In the genomic region with DNA sequence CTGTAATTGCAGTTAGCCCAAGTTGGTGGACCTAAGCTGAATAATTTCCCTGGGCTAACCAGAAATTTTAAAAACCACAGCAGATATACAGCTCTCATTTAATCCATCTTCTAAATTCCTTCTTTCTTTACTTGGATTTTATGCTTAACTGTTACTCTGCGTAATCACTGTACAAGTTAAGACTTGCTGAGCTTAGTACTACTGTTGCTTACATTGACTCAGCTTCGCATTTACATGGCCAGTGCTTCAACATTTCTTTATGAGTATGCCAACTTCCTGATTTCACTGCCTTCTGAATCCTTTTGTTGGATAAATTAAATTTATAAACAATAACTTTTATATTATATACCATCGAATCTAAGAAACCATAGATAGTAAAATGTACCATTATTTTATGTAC, we compare ENCODE assay signal across 11 cellular contexts.
DNase-seq lines count a peak whose midpoint lies in the region; ATAC-seq, FAIRE-seq and TF ChIP-seq lines count a peak whose summit lies in the region.
"Had no signal": no experiment of that assay in that cellular context is flagged by ENCODE, and none has a peak within 500 bp of the region (broad histone marks: within the 10 kb centered on the region; RNA-seq: fewer than 3 reads in every experiment).

No MANE protein-coding gene starts in this region.

- H3K4me3 ChIP-seq in PC-3 (ENCODE audit: low read length) (no peak overlapping the region), bronchial epithelial cell (ENCODE audit: low read depth, low read length) (no peak overlapping the region), psoas muscle (no peak overlapping the region), suprapubic skin (no peak overlapping the region)

- H3K4me2 ChIP-seq in PC-3 (ENCODE audit: low read length) = no peak overlapping the region

- FAIRE-seq in bronchial epithelial cell (lab: Jason Lieb, UNC) = no peak

- CTCF ChIA-PET in PC-3 (lab: Charles Lee) = interaction anchor here (0.6 to 0.7 kb wide), 2 partner anchors 252 to 260 kb away, joined by 3 to 5 read pairs; no protein-coding TSS in a partner anchor

- ATAC-seq in PC-3 = peak; percentile 38; the same call in 1 of the 2 replicates
- ATAC-seq in psoas muscle = no peak

- H4K20me1 ChIP-seq in PC-3 (ENCODE audit: low read length) = no peaks in the 10 kb centered on the region

- POLR2A ChIA-PET in PC-3 (lab: Charles Lee; ENCODE audit: unreplicated experiment) = no interaction called here

- H3F3A ChIP-seq in PC-3 (ENCODE audit: low read length, unreplicated experiment) = no peaks in the 10 kb centered on the region

- intact Hi-C loops in PC-3 (cut with micrococcal nuclease) (loop anchor here (5.0 kb wide), 4 partner anchors 94 to 551 kb away; no protein-coding TSS in a partner anchor), psoas muscle (cut with DNase I) (loop anchor here in 1 of 2 donors (5.0 to 10.0 kb wide), 5 partner anchors 96 to 554 kb away; partner anchors contain the start of gene SLC38A2)

- no peak overlapping the region for H3K9ac ChIP-seq in PC-3 (ENCODE audit: low read length)

- no peak overlapping the region for H2AFZ ChIP-seq in PC-3 (ENCODE audit: low read length)

- TF ChIP-seq CTCF in PC-3 (conservative IDR thresholded peaks at IDR 0.05; ENCODE audit: low read depth, low read length) (no peak), bronchial epithelial cell (IDR thresholded peaks at IDR 0.05; ENCODE audit: insufficient read depth, low read length, severe bottlenecking) (no peak), psoas muscle (IDR thresholded peaks at IDR 0.05) (no peak), suprapubic skin (IDR thresholded peaks at IDR 0.05) (no peak)

- H3K79me2 ChIP-seq in PC-3 (ENCODE audit: low read length) = no peaks in the 10 kb centered on the region

- H3K27me3 ChIP-seq in PC-3 (ENCODE audit: low read length) (no peaks in the 10 kb centered on the region), bronchial epithelial cell (ENCODE audit: control insufficient read depth, insufficient read depth, low read length) (no peaks in the 10 kb centered on the region), psoas muscle (ENCODE audit: insufficient read depth in 3 of 3, low read length in 2 of 3) (no peaks in the 10 kb centered on the region), suprapubic skin (no peaks in the 10 kb centered on the region)

- H3K9me2 ChIP-seq in PC-3 (replicated peaks; ENCODE audit: low read length) = no peaks in the 10 kb centered on the region

- H3K9me3 ChIP-seq in PC-3 (ENCODE audit: low read length) (no peaks in the 10 kb centered on the region), psoas muscle (no peaks in the 10 kb centered on the region), suprapubic skin (no peaks in the 10 kb centered on the region)

- WGBS in psoas muscle, 3 donors = 90 to 94% (median 93%) methylated on average over 3 of the region's 3 CpGs
- 52% methylated on average over 3 of the region's 3 CpGs for WGBS in suprapubic skin

- DNase-seq in MV-4-11 (lab: John Stamatoyannopoulos, UW) = peak; percentile 30
- DNase-seq in PC-3 = peak; percentile 17
- DNase-seq in bronchial epithelial cell (ENCODE audit: low read depth) = peak; percentile 97
- DNase-seq in psoas muscle = no peak
- no peak for DNase-seq in suprapubic skin (ENCODE audit: low spot score in 2 of 2)
- no peak for DNase-seq in epidermal melanocyte (ENCODE audit: insufficient read length, low spot score)
- no peak for DNase-seq in activated gamma-delta T cell (lab: John Stamatoyannopoulos, UW)
- DNase-seq: CD4-positive, alpha-beta T cell; NCI-H1417 treated with DMSO at 0.1 percent for 48 hours; NCI-H446 treated with DMSO at 0.1 percent for 48 hours; SIG-M5 had no signal

- H3K36me3 ChIP-seq in PC-3 (ENCODE audit: low read depth, low read length) = no peaks in the 10 kb centered on the region
- H3K36me3 ChIP-seq in bronchial epithelial cell (ENCODE audit: control insufficient read depth, insufficient read depth, low read length) = no peaks in the 10 kb centered on the region
- no peaks in the 10 kb centered on the region for H3K36me3 ChIP-seq in psoas muscle (ENCODE audit: insufficient read depth in 1 of 2, low read depth in 1 of 2)
- no peaks in the 10 kb centered on the region for H3K36me3 ChIP-seq in suprapubic skin

- no TSS peak for BruUV-seq in PC-3 (replicated peaks; lab: Mats Ljungman, UMichigan)

- no peak for TF ChIP-seq POLR2A in suprapubic skin (IDR thresholded peaks at IDR 0.05)

- TF ChIP-seq EP300 in suprapubic skin (IDR thresholded peaks at IDR 0.05) = no peak

- peaks cover 44% of the 10 kb centered on the region for H3K4me1 ChIP-seq in PC-3 (ENCODE audit: insufficient read depth, low read length)
- peaks cover 26% of the 10 kb centered on the region for H3K4me1 ChIP-seq in psoas muscle
- H3K4me1 ChIP-seq in suprapubic skin = peaks cover 39% of the 10 kb centered on the region

- H3K27ac ChIP-seq in PC-3 (ENCODE audit: low read length) (no peak overlapping the region), psoas muscle (peak overlapping the region; percentile 24), suprapubic skin (no peak overlapping the region)

Comparison
In these comparisons a context has a peak if more than half of its experiments do, and no peak if none do; other contexts are left out.
1. DNase-seq: peak in MV-4-11 (single experiment), PC-3 (single experiment) and bronchial epithelial cell (single experiment); none in psoas muscle (0 of 2), suprapubic skin (0 of 2), epidermal melanocyte (single experiment) and activated gamma-delta T cell (single experiment).